8 cellular contexts compared by ENCODE assay signal in the genomic region with DNA sequence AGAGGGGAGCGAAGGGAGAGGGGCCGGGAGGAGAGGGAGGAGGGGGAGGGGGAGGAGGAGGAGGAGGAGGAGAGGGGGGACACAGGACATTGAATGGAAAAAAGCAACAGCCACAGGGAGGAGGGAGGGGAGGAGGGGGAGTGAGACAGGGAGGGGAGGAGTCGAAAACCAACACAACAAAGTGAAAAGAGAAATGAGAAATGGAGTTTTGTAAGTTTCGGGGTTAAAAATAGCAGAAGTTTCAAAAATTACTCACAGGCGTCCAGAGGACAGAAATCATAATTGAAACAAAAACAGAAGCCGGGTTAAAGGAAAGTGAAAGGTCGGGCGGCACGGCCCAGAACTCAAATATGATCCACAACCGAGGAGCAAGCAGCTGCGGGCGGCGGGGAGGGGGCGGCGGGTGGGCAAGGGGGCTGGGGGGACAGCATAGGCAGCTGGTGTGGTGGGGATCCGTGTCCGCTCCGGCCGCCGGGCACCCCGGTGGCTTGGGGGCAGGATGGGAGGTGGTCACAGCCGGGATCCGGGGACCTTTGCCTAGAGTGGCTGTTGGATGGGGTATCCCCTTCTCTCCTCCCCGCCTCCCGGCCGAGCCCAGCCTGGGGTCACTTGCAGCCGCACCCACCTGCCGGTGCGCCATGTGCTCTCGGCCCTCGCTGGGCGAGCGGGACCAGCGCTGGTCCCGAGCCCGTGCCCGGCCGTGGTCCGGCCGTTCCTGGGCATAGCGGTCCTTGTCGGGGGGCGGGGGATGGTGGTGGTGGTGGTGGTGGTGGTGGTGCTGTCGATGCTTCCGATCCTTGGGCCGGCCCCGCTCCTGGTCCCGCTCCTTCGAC. TPM values are rescaled to one million over a fixed set of nuclear protein-coding genes. Genes with fewer than 3 reads are reported as not detected.
DNase-seq lines count a peak whose midpoint lies in the region; ATAC-seq and TF ChIP-seq lines count a peak whose summit lies in the region.

No MANE protein-coding gene starts in this region.

- no peak overlapping the region for H3K23ac ChIP-seq in H9 (ENCODE audit: insufficient read length, low read depth, low read length)

- no peak overlapping the region for H4K91ac ChIP-seq in H9 (ENCODE audit: insufficient read length, low read depth, low read length)

- H3K18ac ChIP-seq in H9 (ENCODE audit: insufficient read length, low read depth, low read length): no peak overlapping the region

- H2AFZ ChIP-seq in GM23248 (peak overlapping the region; percentile 70), OCI-LY3 (ENCODE audit: low read depth, low read length) (no peak overlapping the region; the same call in 1 of the 2 replicates), H9 (ENCODE audit: low read length) (no peak overlapping the region)

- no peaks in the 10 kb centered on the region for H3K9me3 ChIP-seq in CD8-positive, alpha-beta T cell (ENCODE audit: low read length)
- H3K9me3 ChIP-seq in GM23248 (ENCODE audit: low read depth) (no peaks in the 10 kb centered on the region), OCI-LY3 (ENCODE audit: insufficient read depth, low read length) (no peaks in the 10 kb centered on the region), heart left ventricle (no peaks in the 10 kb centered on the region), H9 (ENCODE audit: control insufficient read depth, low read depth, low read length) (no peaks in the 10 kb centered on the region)

- in situ Hi-C loops in GM23248 (cut with MboI): no loop called here

- no peak overlapping the region for H2BK5ac ChIP-seq in H9 (ENCODE audit: insufficient read length, low read length)

- H3K4ac ChIP-seq in H9 (ENCODE audit: low read depth, low read length): no peak overlapping the region

- no peak for TF ChIP-seq CTCF in CD8-positive, alpha-beta T cell (IDR thresholded peaks at IDR 0.05)
- TF ChIP-seq CTCF in OCI-LY3 (IDR thresholded peaks at IDR 0.05; ENCODE audit: low read depth, low read length) (no peak), heart left ventricle (IDR thresholded peaks at IDR 0.05) (no peak), H9 (conservative IDR thresholded peaks at IDR 0.05) (no peak)

- H3K4me1 ChIP-seq in CD8-positive, alpha-beta T cell (ENCODE audit: insufficient read depth, low read length): peaks cover 5% of the 10 kb centered on the region
- H3K4me1 ChIP-seq in GM23248 (ENCODE audit: insufficient read depth): no peaks in the 10 kb centered on the region
- peaks cover 42% of the 10 kb centered on the region for H3K4me1 ChIP-seq in OCI-LY3 (ENCODE audit: low read length)
- H3K4me1 ChIP-seq in heart left ventricle: peaks cover 0 to 19% (median 0%) of the 10 kb centered on the region in 12 donors
- no peaks in the 10 kb centered on the region for H3K4me1 ChIP-seq in H9 (ENCODE audit: insufficient read depth, low read length)

- H3K9me2 ChIP-seq in GM23248 (ENCODE audit: insufficient read depth): no peaks in the 10 kb centered on the region

- H4K8ac ChIP-seq in H9 (replicated peaks; ENCODE audit: insufficient read length, low read depth, low read length): no peak overlapping the region

- H3K4me1 Mint-ChIP-seq in CD8-positive, alpha-beta T cell (ENCODE audit: low read depth): peaks cover 17% of the 10 kb centered on the region
- peaks cover 0 to 21% of the 10 kb centered on the region in 2 experiments; a peak in 2 of 4 replicates for H3K4me1 Mint-ChIP-seq in H9

- 32 to 38% methylated on average over 27 to 49 of the region's 49 CpGs for WGBS in GM23248 (ENCODE audit: low coverage in 1 of 2, low lambda C conversion rate in 2 of 2, missing lambda C conversion rate in 2 of 2), 2 experiments
- 37 to 63% (median 56%) methylated on average over 48 to 49 of the region's 49 CpGs for WGBS in heart left ventricle, 4 donors
- no CpG with 5 or more reads among the region's 49 CpGs for WGBS in H9 (ENCODE audit: extremely low coverage, insufficient read length, low lambda C conversion rate)

- H3K23me2 ChIP-seq in H9 (ENCODE audit: insufficient read length, low read depth, low read length, poor library complexity, severe bottlenecking): no peaks in the 10 kb centered on the region

- H3K36me3 ChIP-seq in CD8-positive, alpha-beta T cell (ENCODE audit: insufficient read depth, low read length): no peaks in the 10 kb centered on the region
- no peaks in the 10 kb centered on the region for H3K36me3 ChIP-seq in GM23248 (ENCODE audit: low read depth)
- H3K36me3 ChIP-seq in OCI-LY3 (replicated peaks; ENCODE audit: low read depth, low read length): no peaks in the 10 kb centered on the region
- H3K36me3 ChIP-seq in heart left ventricle: no peaks in the 10 kb centered on the region

- H3K79me2 ChIP-seq in GM23248 (ENCODE audit: insufficient read depth): no peaks in the 10 kb centered on the region
- no peaks in the 10 kb centered on the region for H3K79me2 ChIP-seq in OCI-LY3 (ENCODE audit: low read length)
- H3K79me2 ChIP-seq in H9 (ENCODE audit: insufficient read depth, low read length): no peaks in the 10 kb centered on the region

- H3K9ac ChIP-seq in GM23248 (peak overlapping the region; percentile 81), OCI-LY3 (ENCODE audit: low read length) (peak overlapping the region; percentile 71), H9 (ENCODE audit: extremely low read depth, insufficient read length, low read length) (no peak overlapping the region)

- H3K27me3 Mint-ChIP-seq in CD8-positive, alpha-beta T cell (ENCODE audit: low read depth): no peaks in the 10 kb centered on the region
- H3K27me3 Mint-ChIP-seq in H9 (ENCODE audit: low read depth): no peaks in the 10 kb centered on the region

- CTCF ChIA-PET in CD8-positive, alpha-beta T cell (lab: Charles Lee): no interaction called here

- H3K56ac ChIP-seq in H9 (ENCODE audit: insufficient read length, low read depth, low read length): no peak overlapping the region

- H3K9me3 Mint-ChIP-seq in CD8-positive, alpha-beta T cell: no peaks in the 10 kb centered on the region
- no peaks in the 10 kb centered on the region for H3K9me3 Mint-ChIP-seq in H9

- H2BK20ac ChIP-seq in H9 (ENCODE audit: low read depth, low read length, poor library complexity, severe bottlenecking): no peak overlapping the region

- no peak overlapping the region for H2BK120ac ChIP-seq in H9 (ENCODE audit: low read depth, low read length, poor library complexity, severe bottlenecking)

- no peak for TF ChIP-seq POLR2A in heart left ventricle (IDR thresholded peaks at IDR 0.05)

- H4K20me1 ChIP-seq in GM23248 (ENCODE audit: insufficient read depth): no peaks in the 10 kb centered on the region
- no peaks in the 10 kb centered on the region for H4K20me1 ChIP-seq in OCI-LY3 (ENCODE audit: insufficient read depth, low read length)
- H4K20me1 ChIP-seq in H9 (ENCODE audit: control insufficient read depth, insufficient read depth, insufficient read length): no peaks in the 10 kb centered on the region

- H3K4me3 ChIP-seq in CD8-positive, alpha-beta T cell (ENCODE audit: low read depth, low read length): peak overlapping the region; percentile 52
- H3K4me3 ChIP-seq in GM23248 (peak overlapping the region; percentile 60), OCI-LY3 (ENCODE audit: low read length) (peak overlapping the region; percentile 78), heart left ventricle (peak overlapping the region in 10 of 12 donors; percentile 44 to 66 (median 56))

- ATAC-seq in CD8-positive, alpha-beta T cell: peak; percentile 67
- peak in 3 of 4 donors; percentile 37 to 53 (median 50) for ATAC-seq in heart left ventricle

- POLR2A ChIA-PET in CD8-positive, alpha-beta T cell (lab: Charles Lee): no interaction called here

- H2BK15ac ChIP-seq in H9 (ENCODE audit: low read depth, low read length): no peak overlapping the region

- H3K4me2 ChIP-seq in GM23248 (ENCODE audit: unreplicated experiment) (peak overlapping the region; percentile 62), OCI-LY3 (ENCODE audit: low read length) (peak overlapping the region; percentile 91), H9 (ENCODE audit: insufficient read depth, insufficient read length, low read length) (no peak overlapping the region)

- no peak overlapping the region for H4K5ac ChIP-seq in H9 (ENCODE audit: insufficient read length, low read depth, low read length)

- no peak overlapping the region for H3K14ac ChIP-seq in H9 (ENCODE audit: insufficient read depth, low read length)

- intact Hi-C loops in CD8-positive, alpha-beta T cell (cut with DNase I, micrococcal nuclease): loop anchor here in 1 of 2 experiments (1.0 kb wide), 1 partner anchor 56 kb away; no protein-coding TSS in a partner anchor
- intact Hi-C loops in heart left ventricle (cut with DNase I): loop anchor here in 4 of 10 donors (5.0 kb wide), 1 partner anchor 41 kb away; no protein-coding TSS in a partner anchor

- no peak overlapping the region for H2BK12ac ChIP-seq in H9 (ENCODE audit: insufficient read length, low read depth, low read length)

- H3T11ph ChIP-seq in H9 (ENCODE audit: low read length): no peak overlapping the region

- H2AK5ac ChIP-seq in H9 (ENCODE audit: insufficient read length, low read length): no peak overlapping the region

- H3K4me3 Mint-ChIP-seq in CD8-positive, alpha-beta T cell: peak overlapping the region; percentile 88
- no peak overlapping the region; a peak in 1 of 5 replicates for H3K4me3 Mint-ChIP-seq in H9

- H3K27me3 ChIP-seq in CD8-positive, alpha-beta T cell (ENCODE audit: insufficient read depth, low read length): no peaks in the 10 kb centered on the region
- H3K27me3 ChIP-seq in GM23248 (replicated peaks; ENCODE audit: insufficient read depth) (no peaks in the 10 kb centered on the region), OCI-LY3 (ENCODE audit: low read depth, low read length) (peaks cover 31% of the 10 kb centered on the region), heart left ventricle (no peaks in the 10 kb centered on the region), H9 (ENCODE audit: insufficient read depth, low read length) (no peaks in the 10 kb centered on the region)

- H3K27ac ChIP-seq in CD8-positive, alpha-beta T cell (ENCODE audit: low read depth, low read length): peak overlapping the region; percentile 15
- peak overlapping the region; percentile 63 for H3K27ac ChIP-seq in GM23248
- peak overlapping the region; percentile 77 for H3K27ac ChIP-seq in OCI-LY3 (ENCODE audit: low read length)
- peak overlapping the region; percentile 32 to 93 (median 77) for H3K27ac ChIP-seq in heart left ventricle
- no peak overlapping the region for H3K27ac ChIP-seq in H9 (ENCODE audit: insufficient read length, low read depth, low read length)

- no peaks in the 10 kb centered on the region for H3F3A ChIP-seq in GM23248 (ENCODE audit: insufficient read depth)

- DNase-seq in CD8-positive, alpha-beta T cell: peak; percentile 13 to 63 (median 47)
- peak; percentile 76 for DNase-seq in GM23248
- peak; percentile 69 for DNase-seq in activated naive CD4-positive, alpha-beta T cell treated with Interleukin-2 at 50 U/mL for 16 hours
- peak in 4 of 5 donors; percentile 47 to 76 (median 63) for DNase-seq in heart left ventricle
- peak; percentile 60 for DNase-seq in stimulated activated CD4-positive, alpha-beta T cell treated with anti-CD3 and anti-CD28 coated beads, Interleukin-12 subunit alpha, Interleukin-12 subunit beta, amount 100 ng/mL, for 4 hours
- DNase-seq in H9: no peak
- no peak for DNase-seq in NCI-H2171 treated with DMSO at 0.1 percent for 48 hours (lab: John Stamatoyannopoulos, UW)

- H3K79me1 ChIP-seq in H9 (ENCODE audit: insufficient read depth, low read depth, low read length, poor library complexity, severe bottlenecking): no peaks in the 10 kb centered on the region

- H3K36me3 Mint-ChIP-seq in CD8-positive, alpha-beta T cell: no peaks in the 10 kb centered on the region
- H3K36me3 Mint-ChIP-seq in H9 (ENCODE audit: insufficient read depth in 1 of 3, low read depth in 3 of 3): no peaks in the 10 kb centered on the region; a peak in 2 of 7 replicates

- peak overlapping the region; percentile 88 for H3K27ac Mint-ChIP-seq in CD8-positive, alpha-beta T cell
- H3K27ac Mint-ChIP-seq in H9: no peak overlapping the region; a peak in 1 of 7 replicates

RNA-seq across cellular contexts. Expression of a gene that starts 58.1 kb away (rescaled TPM):
- 100 to 1,000 TPM; 223 to 229 TPM for total RNA-seq in CD8-positive, alpha-beta T cell
- total RNA-seq in GM23248 (2014; rRNA removed; shearing (Covaris generic)): 27.8 and 30.4 TPM in 2 replicates
- polyA plus RNA-seq in GM23248 (2016; fragmentation: Nextera tagmentation; extraction: Ambion mirVana): 84.0 and 88.6 TPM in 2 replicates
- 100 to 1,000 TPM in 1 of 9 donors, 10 to 100 TPM in 8; 17.6 to 101 (median 29.1) TPM for total RNA-seq in heart left ventricle
- polyA plus RNA-seq in heart left ventricle: 10 to 100 TPM; 21.8 to 35.7 TPM
- 160 and 165 TPM in 2 replicates for total RNA-seq in H9 (2021)

RNA-seq across cellular contexts. Expression of a gene that starts 58.2 kb away (rescaled TPM):
- 10 to 100 TPM; 35.7 to 37.5 TPM for total RNA-seq in CD8-positive, alpha-beta T cell
- 56.4 and 80.5 TPM in 2 replicates for total RNA-seq in GM23248 (2014; rRNA removed; shearing (Covaris generic))
- polyA plus RNA-seq in GM23248 (2016; fragmentation: Nextera tagmentation; extraction: Ambion mirVana): 55.6 and 62.4 TPM in 2 replicates
- total RNA-seq in heart left ventricle: 10 to 100 TPM; 24.0 to 48.8 (median 35.8) TPM
- polyA plus RNA-seq in heart left ventricle: 10 to 100 TPM; 52.5 to 64.7 TPM
- 39.4 and 40.5 TPM in 2 replicates for total RNA-seq in H9 (2021)

Comparison
In these comparisons a context has a peak if more than half of its experiments do, and no peak if none do; other contexts are left out.
1. DNase-seq: peak in CD8-positive, alpha-beta T cell (7 of 7), GM23248 (single experiment), activated naive CD4-positive, alpha-beta T cell treated with Interleukin-2 at 50 U/mL for 16 hours (single experiment), heart left ventricle (4 of 5) and stimulated activated CD4-positive, alpha-beta T cell treated with anti-CD3 and anti-CD28 coated beads, Interleukin-12 subunit alpha, Interleukin-12 subunit beta, amount 100 ng/mL, for 4 hours (single experiment); none in H9 (single experiment) and NCI-H2171 treated with DMSO at 0.1 percent for 48 hours (single experiment).
2. Peak in every context shown above with its lines, with median percentiles within 50 percentile points of each other: H3K4me3 ChIP-seq.